In genomic region chr5:6660704-6661103, GRCh38 we compare ENCODE assay signal across 11 cellular contexts. TPM values are rescaled to one million over a fixed set of nuclear protein-coding genes. Genes with fewer than 3 reads are reported as not detected.
DNase-seq lines count a peak whose midpoint lies in the region; ATAC-seq, FAIRE-seq and TF ChIP-seq lines count a peak whose summit lies in the region.
"Had no signal": no experiment of that assay in that cellular context is flagged by ENCODE, and none has a peak within 500 bp of the region (broad histone marks: within the 10 kb centered on the region; RNA-seq: fewer than 3 reads in every experiment).

No MANE protein-coding gene starts in this region.

- peaks cover 44% of the 10 kb centered on the region for H3K36me3 ChIP-seq in MG63
- H3K36me3 ChIP-seq in gastroesophageal sphincter = peaks cover 0 to 76% of the 10 kb centered on the region in 2 donors

- DNase-seq in activated T-cell treated with anti-CD3 and anti-CD28 coated beads, Interleukin-2, amount 50 U/mL, for 72 hours = no peak
- DNase-seq in activated T-cell treated with anti-CD3 and anti-CD28 coated beads, Interleukin-2, amount 50 U/mL, for 48 hours = no peak
- DNase-seq in stimulated activated naive CD8-positive, alpha-beta T cell treated with anti-CD3 and anti-CD28 coated beads, Interleukin-15, amount 100 ng/mL, for 72 hours = no peak
- DNase-seq in D721Med (ENCODE audit: insufficient read length, low spot score) (no peak), MG63 (no peak)
- DNase-seq: NCI-H510A had no signal

- no peak for TF ChIP-seq POLR2A in gastroesophageal sphincter (IDR thresholded peaks at IDR 0.05)

- FAIRE-seq in D721Med (lab: Jason Lieb, UNC) = no peak
- FAIRE-seq: TTC549, urothelium cell line had no signal

- 92 to 100% methylated on average over 2 to 3 of the region's 3 CpGs for WGBS in gastroesophageal sphincter (ENCODE audit: low coverage in 1 of 2), 2 donors

- H3K27ac Mint-ChIP-seq in activated T-cell treated with anti-CD3 and anti-CD28 coated beads, Interleukin-2, amount 50 U/mL, for 72 hours = peak overlapping the region; percentile 49
- H3K27ac Mint-ChIP-seq in stimulated activated naive CD8-positive, alpha-beta T cell treated with anti-CD3 and anti-CD28 coated beads, Interleukin-15, amount 100 ng/mL, for 72 hours = peak overlapping the region; percentile 6 to 41

- no peak overlapping the region for H3K27ac ChIP-seq in gastroesophageal sphincter

- H3K9me3 ChIP-seq in MG63 (peaks cover 8% of the 10 kb centered on the region), gastroesophageal sphincter (peaks cover 0 to 10% (median 0%) of the 10 kb centered on the region in 3 donors)

- H3K4me3 Mint-ChIP-seq in activated T-cell treated with anti-CD3 and anti-CD28 coated beads, Interleukin-2, amount 50 U/mL, for 72 hours = no peak overlapping the region
- H3K4me3 Mint-ChIP-seq in stimulated activated naive CD8-positive, alpha-beta T cell treated with anti-CD3 and anti-CD28 coated beads, Interleukin-15, amount 100 ng/mL, for 72 hours = no peak overlapping the region

- H3K27me3 ChIP-seq in MG63 = no peaks in the 10 kb centered on the region
- no peaks in the 10 kb centered on the region for H3K27me3 ChIP-seq in gastroesophageal sphincter

- no peak for ATAC-seq in activated T-cell treated with anti-CD3 and anti-CD28 coated beads, Interleukin-2, amount 50 U/mL, for 72 hours (replicated peaks in 1 of 2)
- ATAC-seq in HG02588 (IDR thresholded peaks at IDR 0.05; ENCODE audit: unreplicated experiment) = peak; percentile 41
- peak; percentile 40 for ATAC-seq in HG03457 (IDR thresholded peaks at IDR 0.05; ENCODE audit: unreplicated experiment)
- no peak for ATAC-seq in stimulated activated naive CD8-positive, alpha-beta T cell treated with anti-CD3 and anti-CD28 coated beads, Interleukin-15, amount 100 ng/mL, for 72 hours
- no peak for ATAC-seq in gastroesophageal sphincter

- H3K36me3 Mint-ChIP-seq in activated T-cell treated with anti-CD3 and anti-CD28 coated beads, Interleukin-2, amount 50 U/mL, for 72 hours (ENCODE audit: insufficient read depth in 2 of 2) = peaks cover 14 to 28% of the 10 kb centered on the region in 2 donors

- H3K9me3 Mint-ChIP-seq in activated T-cell treated with anti-CD3 and anti-CD28 coated beads, Interleukin-2, amount 50 U/mL, for 72 hours = peaks cover 4 to 7% of the 10 kb centered on the region in 2 donors
- H3K9me3 Mint-ChIP-seq in stimulated activated naive CD8-positive, alpha-beta T cell treated with anti-CD3 and anti-CD28 coated beads, Interleukin-15, amount 100 ng/mL, for 72 hours = peaks cover 0 to 16% of the 10 kb centered on the region in 2 donors

- TF ChIP-seq CTCF in D721Med (IDR thresholded peaks at IDR 0.05; ENCODE audit: insufficient read depth, missing control alignments) (no peak), gastroesophageal sphincter (IDR thresholded peaks at IDR 0.05) (no peak)

- no peaks in the 10 kb centered on the region for H3K27me3 Mint-ChIP-seq in activated T-cell treated with anti-CD3 and anti-CD28 coated beads, Interleukin-2, amount 50 U/mL, for 72 hours (ENCODE audit: low read depth)
- no peaks in the 10 kb centered on the region for H3K27me3 Mint-ChIP-seq in stimulated activated naive CD8-positive, alpha-beta T cell treated with anti-CD3 and anti-CD28 coated beads, Interleukin-15, amount 100 ng/mL, for 72 hours

- H3K4me1 Mint-ChIP-seq in activated T-cell treated with anti-CD3 and anti-CD28 coated beads, Interleukin-2, amount 50 U/mL, for 72 hours (ENCODE audit: low read depth) = peaks cover 13% of the 10 kb centered on the region
- peaks cover 14% of the 10 kb centered on the region for H3K4me1 Mint-ChIP-seq in stimulated activated naive CD8-positive, alpha-beta T cell treated with anti-CD3 and anti-CD28 coated beads, Interleukin-15, amount 100 ng/mL, for 72 hours

- H3K4me3 ChIP-seq in MG63 (no peak overlapping the region), gastroesophageal sphincter (no peak overlapping the region)

- no peaks in the 10 kb centered on the region for H3K4me1 ChIP-seq in gastroesophageal sphincter

- TF ChIP-seq EP300 in gastroesophageal sphincter (IDR thresholded peaks at IDR 0.05) = no peak

RNA-seq across cellular contexts. Expression of gene SRD5A1, which starts 27.5 kb away (rescaled TPM):
- 10 to 100 TPM; 16.4 to 22.8 TPM for total RNA-seq in activated T-cell treated with anti-CD3 and anti-CD28 coated beads, Interleukin-2, amount 50 U/mL, for 72 hours
- total RNA-seq in MG63 (2014; rRNA removed; shearing (Covaris generic); ENCODE audit: low replicate concordance) = 12.1 and 32.2 TPM in 2 replicates
- 1 to 10 TPM; 2.2 to 5.6 (median 3.4) TPM for total RNA-seq in gastroesophageal sphincter

RNA-seq across cellular contexts. Expression of gene NSUN2, which starts 27.9 kb away (rescaled TPM):
- 10 to 100 TPM; 78.7 to 79.0 TPM for total RNA-seq in activated T-cell treated with anti-CD3 and anti-CD28 coated beads, Interleukin-2, amount 50 U/mL, for 72 hours
- 74.4 and 90.4 TPM in 2 replicates for total RNA-seq in MG63 (2014; rRNA removed; shearing (Covaris generic); ENCODE audit: low replicate concordance)
- total RNA-seq in gastroesophageal sphincter = 10 to 100 TPM; 34.0 to 50.3 (median 43.6) TPM

RNA-seq across cellular contexts. Expression of gene TENT4A, which starts 52.5 kb away (rescaled TPM):
- 10 to 100 TPM; 45.0 to 49.8 TPM for total RNA-seq in activated T-cell treated with anti-CD3 and anti-CD28 coated beads, Interleukin-2, amount 50 U/mL, for 72 hours
- total RNA-seq in MG63 (2014; rRNA removed; shearing (Covaris generic); ENCODE audit: low replicate concordance) = 9.9 and 14.6 TPM in 2 replicates
- 10 to 100 TPM; 15.8 to 21.3 (median 17.3) TPM for total RNA-seq in gastroesophageal sphincter

Comparison
In these comparisons a context has a peak if more than half of its experiments do, and no peak if none do; other contexts are left out.
1. ATAC-seq: peak in HG02588 (single experiment) and HG03457 (single experiment); none in activated T-cell treated with anti-CD3 and anti-CD28 coated beads, Interleukin-2, amount 50 U/mL, for 72 hours (0 of 2), stimulated activated naive CD8-positive, alpha-beta T cell treated with anti-CD3 and anti-CD28 coated beads, Interleukin-15, amount 100 ng/mL, for 72 hours (single experiment) and gastroesophageal sphincter (single experiment).